In genomic region chrX:102767287-102767686, GRCh38 we compare ENCODE assay signal across 17 cellular contexts. TPM values are rescaled to one million over a fixed set of nuclear protein-coding genes. Genes with fewer than 3 reads are reported as not detected.
DNase-seq lines count a peak whose midpoint lies in the region; ATAC-seq and TF ChIP-seq lines count a peak whose summit lies in the region.
"Had no signal": no experiment of that assay in that cellular context is flagged by ENCODE, and none has a peak within 500 bp of the region (broad histone marks: within the 10 kb centered on the region; RNA-seq: fewer than 3 reads in every experiment).

No MANE protein-coding gene starts in this region.

- no peaks in the 10 kb centered on the region for H4K20me1 ChIP-seq in smooth muscle cell (ENCODE audit: low read depth)

- no peak overlapping the region for H3K9ac ChIP-seq in smooth muscle cell (ENCODE audit: low read depth)

- ATAC-seq in activated T-cell treated with anti-CD3 and anti-CD28 coated beads, Interleukin-2, amount 50 U/mL, for 4 hours, result peak; percentile 27 to 47
- ATAC-seq in memory B cell (ENCODE audit: low read depth) (no peak), HG03039 (IDR thresholded peaks at IDR 0.05; ENCODE audit: unreplicated experiment) (no peak)
- peak; percentile 83 for ATAC-seq in stimulated activated effector memory CD8-positive, alpha-beta T cell treated with anti-CD3 and anti-CD28 coated beads, Interleukin-12 subunit alpha, Interleukin-12 subunit beta, amount 100 ng/mL, for 72 hours
- ATAC-seq: HepG2, PC-3 had no signal

- CTCF ChIA-PET in Calu3 (lab: Charles Lee), result no interaction called here

- no peak overlapping the region for H3K4me2 ChIP-seq in smooth muscle cell

- H3K36me3 Mint-ChIP-seq in activated T-cell treated with anti-CD3 and anti-CD28 coated beads, Interleukin-2, amount 50 U/mL, for 4 hours (ENCODE audit: insufficient read depth), result no peaks in the 10 kb centered on the region
- peaks cover 4% of the 10 kb centered on the region for H3K36me3 Mint-ChIP-seq in activated T-cell treated with anti-CD3 and anti-CD28 coated beads, Interleukin-2, amount 50 U/mL, for 24 hours (ENCODE audit: low read depth)
- peaks cover 10% of the 10 kb centered on the region for H3K36me3 Mint-ChIP-seq in Calu3 (ENCODE audit: insufficient read depth, unreplicated experiment)
- H3K36me3 Mint-ChIP-seq in memory B cell, result peaks cover 2% of the 10 kb centered on the region
- H3K36me3 Mint-ChIP-seq in stimulated activated effector memory CD8-positive, alpha-beta T cell treated with anti-CD3 and anti-CD28 coated beads, Interleukin-12 subunit alpha, Interleukin-12 subunit beta, amount 100 ng/mL, for 72 hours, result peaks cover 8% of the 10 kb centered on the region

- no peak overlapping the region for H3K27ac ChIP-seq in smooth muscle cell (ENCODE audit: low read depth)
- H3K27ac ChIP-seq: RWPE1 had no signal

- no peak overlapping the region for H3K27ac Mint-ChIP-seq in activated T-cell treated with anti-CD3 and anti-CD28 coated beads, Interleukin-2, amount 50 U/mL, for 24 hours
- peak overlapping the region; percentile 47 for H3K27ac Mint-ChIP-seq in Calu3 (ENCODE audit: unreplicated experiment)
- peak overlapping the region; percentile 83 for H3K27ac Mint-ChIP-seq in memory B cell
- H3K27ac Mint-ChIP-seq in stimulated activated effector memory CD8-positive, alpha-beta T cell treated with anti-CD3 and anti-CD28 coated beads, Interleukin-12 subunit alpha, Interleukin-12 subunit beta, amount 100 ng/mL, for 72 hours, result no peak overlapping the region

- no peaks in the 10 kb centered on the region for H3K4me1 ChIP-seq in smooth muscle cell (ENCODE audit: low read depth)

- 64% methylated on average over 1 of the region's 1 CpG for WGBS in smooth muscle cell (ENCODE audit: low lambda C conversion rate)

- no peaks in the 10 kb centered on the region for H3K27me3 Mint-ChIP-seq in activated T-cell treated with anti-CD3 and anti-CD28 coated beads, Interleukin-2, amount 50 U/mL, for 4 hours (ENCODE audit: low read depth)
- H3K27me3 Mint-ChIP-seq in activated T-cell treated with anti-CD3 and anti-CD28 coated beads, Interleukin-2, amount 50 U/mL, for 24 hours, result peaks cover 9% of the 10 kb centered on the region
- H3K27me3 Mint-ChIP-seq in Calu3 (ENCODE audit: unreplicated experiment) (no peaks in the 10 kb centered on the region), memory B cell (no peaks in the 10 kb centered on the region)

- TF ChIP-seq CTCF in Calu3 (IDR thresholded peaks at IDR 0.05; ENCODE audit: unreplicated experiment) (no peak), smooth muscle cell (IDR thresholded peaks at IDR 0.05; ENCODE audit: borderline replicate concordance, insufficient read depth, poor library complexity, severe bottlenecking) (no peak)

- H2AFZ ChIP-seq in smooth muscle cell (ENCODE audit: low read depth), result no peak overlapping the region

- H3K4me3 Mint-ChIP-seq in activated T-cell treated with anti-CD3 and anti-CD28 coated beads, Interleukin-2, amount 50 U/mL, for 4 hours, result no peak overlapping the region
- no peak overlapping the region for H3K4me3 Mint-ChIP-seq in activated T-cell treated with anti-CD3 and anti-CD28 coated beads, Interleukin-2, amount 50 U/mL, for 24 hours
- H3K4me3 Mint-ChIP-seq in Calu3 (ENCODE audit: low read depth, unreplicated experiment), result no peak overlapping the region
- H3K4me3 Mint-ChIP-seq in memory B cell, result no peak overlapping the region
- H3K4me3 Mint-ChIP-seq in stimulated activated effector memory CD8-positive, alpha-beta T cell treated with anti-CD3 and anti-CD28 coated beads, Interleukin-12 subunit alpha, Interleukin-12 subunit beta, amount 100 ng/mL, for 72 hours, result no peak overlapping the region

- no peaks in the 10 kb centered on the region for H3K9me3 ChIP-seq in smooth muscle cell (replicated peaks; ENCODE audit: low read depth)

- H3K27me3 ChIP-seq in smooth muscle cell (ENCODE audit: low read depth), result no peaks in the 10 kb centered on the region

- peaks cover 11% of the 10 kb centered on the region for H3K79me2 ChIP-seq in smooth muscle cell (ENCODE audit: low read depth)

- intact Hi-C loops in Calu3 (cut with micrococcal nuclease; ENCODE audit: unreplicated experiment), result no loop called here

- no peaks in the 10 kb centered on the region for H3F3A ChIP-seq in smooth muscle cell (ENCODE audit: low read depth)

- no TSS peak for BruUV-seq in Calu3 (replicated peaks; lab: Mats Ljungman, UMichigan)

- no peaks in the 10 kb centered on the region for H3K36me3 ChIP-seq in smooth muscle cell (ENCODE audit: low read depth)

- H3K4me1 Mint-ChIP-seq in activated T-cell treated with anti-CD3 and anti-CD28 coated beads, Interleukin-2, amount 50 U/mL, for 4 hours (ENCODE audit: low read depth), result peaks cover 11% of the 10 kb centered on the region
- H3K4me1 Mint-ChIP-seq in activated T-cell treated with anti-CD3 and anti-CD28 coated beads, Interleukin-2, amount 50 U/mL, for 24 hours (ENCODE audit: low read depth), result peaks cover 13% of the 10 kb centered on the region
- H3K4me1 Mint-ChIP-seq in Calu3 (ENCODE audit: low read depth, unreplicated experiment) (peaks cover 10% of the 10 kb centered on the region), memory B cell (peaks cover 11% of the 10 kb centered on the region)
- H3K4me1 Mint-ChIP-seq in stimulated activated effector memory CD8-positive, alpha-beta T cell treated with anti-CD3 and anti-CD28 coated beads, Interleukin-12 subunit alpha, Interleukin-12 subunit beta, amount 100 ng/mL, for 72 hours, result peaks cover 17% of the 10 kb centered on the region

- H3K4me3 ChIP-seq in smooth muscle cell, result no peak overlapping the region

- no peaks in the 10 kb centered on the region for H3K9me3 Mint-ChIP-seq in activated T-cell treated with anti-CD3 and anti-CD28 coated beads, Interleukin-2, amount 50 U/mL, for 4 hours
- no peaks in the 10 kb centered on the region for H3K9me3 Mint-ChIP-seq in activated T-cell treated with anti-CD3 and anti-CD28 coated beads, Interleukin-2, amount 50 U/mL, for 24 hours
- no peaks in the 10 kb centered on the region for H3K9me3 Mint-ChIP-seq in Calu3 (ENCODE audit: low read depth, unreplicated experiment)
- no peaks in the 10 kb centered on the region for H3K9me3 Mint-ChIP-seq in memory B cell
- no peaks in the 10 kb centered on the region for H3K9me3 Mint-ChIP-seq in stimulated activated effector memory CD8-positive, alpha-beta T cell treated with anti-CD3 and anti-CD28 coated beads, Interleukin-12 subunit alpha, Interleukin-12 subunit beta, amount 100 ng/mL, for 72 hours

- no peak for DNase-seq in activated T-cell treated with anti-CD3 and anti-CD28 coated beads, Interleukin-2, amount 50 U/mL, for 4 hours
- no peak for DNase-seq in activated T-cell treated with anti-CD3 and anti-CD28 coated beads, Interleukin-2, amount 50 U/mL, for 24 hours
- no peak for DNase-seq in Calu3
- DNase-seq in memory B cell (ENCODE audit: low spot score in 2 of 2), result no peak
- no peak for DNase-seq in stimulated activated effector memory CD8-positive, alpha-beta T cell treated with anti-CD3 and anti-CD28 coated beads, Interleukin-12 subunit alpha, Interleukin-12 subunit beta, amount 100 ng/mL, for 72 hours (ENCODE audit: low spot score in 2 of 2)
- DNase-seq in smooth muscle cell (lab: John Stamatoyannopoulos, UW; ENCODE audit: unreplicated experiment), result no peak
- DNase-seq: C1 segment of cervical spinal cord, DMS53, KG1, NCI-H1436 treated with DMSO at 0.1 percent for 48 hours, NCI-H2029 treated with DMSO at 0.1 percent for 48 hours, NCI-H510A, NCI-H82, PC-3 had no signal

RNA-seq across cellular contexts. Expression of gene GPRASP3, which starts 46.7 kb away (rescaled TPM):
- total RNA-seq in activated T-cell treated with anti-CD3 and anti-CD28 coated beads, Interleukin-2, amount 50 U/mL, for 4 hours, result 1 to 10 TPM in 2 of 3 donors, under 1 TPM in 1; 0.87 to 1.8 (median 1.0) TPM
- total RNA-seq in Calu3 (2022) (4.9 and 5.5 TPM in 2 replicates), smooth muscle cell (3.2 and 3.9 TPM in 2 replicates)
- 2.0 TPM in 2 replicates for polyA plus RNA-seq in smooth muscle cell

RNA-seq across cellular contexts. Expression of gene GPRASP2, which starts 55.0 kb away (rescaled TPM):
- total RNA-seq in activated T-cell treated with anti-CD3 and anti-CD28 coated beads, Interleukin-2, amount 50 U/mL, for 4 hours, result under 1 TPM; 0.33 to 0.61 (median 0.42) TPM
- total RNA-seq in Calu3 (2022) (7.1 and 9.0 TPM in 2 replicates), smooth muscle cell (16.5 and 17.7 TPM in 2 replicates)
- 3.2 and 6.6 TPM in 2 replicates for polyA plus RNA-seq in smooth muscle cell

Comparison
In these comparisons a context has a peak if more than half of its experiments do, and no peak if none do; other contexts are left out.
1. ATAC-seq: peak in activated T-cell treated with anti-CD3 and anti-CD28 coated beads, Interleukin-2, amount 50 U/mL, for 4 hours (2 of 2) and stimulated activated effector memory CD8-positive, alpha-beta T cell treated with anti-CD3 and anti-CD28 coated beads, Interleukin-12 subunit alpha, Interleukin-12 subunit beta, amount 100 ng/mL, for 72 hours (single experiment); none in memory B cell (single experiment) and HG03039 (single experiment).
2. H3K27ac Mint-ChIP-seq: peak in Calu3 (single experiment) and memory B cell (single experiment); none in activated T-cell treated with anti-CD3 and anti-CD28 coated beads, Interleukin-2, amount 50 U/mL, for 24 hours (single experiment) and stimulated activated effector memory CD8-positive, alpha-beta T cell treated with anti-CD3 and anti-CD28 coated beads, Interleukin-12 subunit alpha, Interleukin-12 subunit beta, amount 100 ng/mL, for 72 hours (single experiment).